In the genomic region with DNA sequence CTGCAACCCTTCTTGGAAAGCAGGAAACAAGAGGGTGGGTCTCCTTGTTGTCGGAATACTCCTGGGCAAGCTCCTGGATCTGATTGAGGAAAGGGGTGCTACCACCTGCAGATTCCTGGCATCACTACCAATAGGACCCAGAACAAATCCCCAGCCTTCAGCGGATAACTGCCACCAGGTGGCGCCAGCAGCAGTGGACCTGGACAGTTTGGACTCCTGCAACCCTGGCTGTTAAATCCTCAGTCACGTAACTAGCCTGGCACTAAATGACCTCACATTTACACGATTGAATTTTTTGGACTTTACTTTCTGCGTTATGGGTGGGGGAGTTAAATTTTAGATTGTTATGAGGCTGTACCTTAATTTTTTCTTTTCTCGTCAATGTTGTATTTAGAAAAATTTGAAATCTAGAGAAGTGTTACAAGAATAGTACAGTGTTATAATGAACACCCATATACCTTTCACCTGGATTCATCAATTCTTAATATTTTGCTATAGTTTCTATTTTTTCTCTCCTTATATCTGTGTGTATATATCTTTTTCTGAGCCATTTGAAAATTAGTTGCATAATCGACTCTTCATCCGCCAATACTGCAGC, we compare ENCODE assay signal across 1 cellular context.
A peak's percentile ranks its signal among the peaks of the same experiment; 100 is the strongest.
TF ChIP-seq lines count a peak whose summit lies in the region.

No MANE protein-coding gene starts in this region.

TF ChIP-seq in HepG2, 621 proteins besides CTCF, POLR2A, EP300 and RAD21 (continued from another document and continues in another):
- TF ChIP-seq, protein P1, sequence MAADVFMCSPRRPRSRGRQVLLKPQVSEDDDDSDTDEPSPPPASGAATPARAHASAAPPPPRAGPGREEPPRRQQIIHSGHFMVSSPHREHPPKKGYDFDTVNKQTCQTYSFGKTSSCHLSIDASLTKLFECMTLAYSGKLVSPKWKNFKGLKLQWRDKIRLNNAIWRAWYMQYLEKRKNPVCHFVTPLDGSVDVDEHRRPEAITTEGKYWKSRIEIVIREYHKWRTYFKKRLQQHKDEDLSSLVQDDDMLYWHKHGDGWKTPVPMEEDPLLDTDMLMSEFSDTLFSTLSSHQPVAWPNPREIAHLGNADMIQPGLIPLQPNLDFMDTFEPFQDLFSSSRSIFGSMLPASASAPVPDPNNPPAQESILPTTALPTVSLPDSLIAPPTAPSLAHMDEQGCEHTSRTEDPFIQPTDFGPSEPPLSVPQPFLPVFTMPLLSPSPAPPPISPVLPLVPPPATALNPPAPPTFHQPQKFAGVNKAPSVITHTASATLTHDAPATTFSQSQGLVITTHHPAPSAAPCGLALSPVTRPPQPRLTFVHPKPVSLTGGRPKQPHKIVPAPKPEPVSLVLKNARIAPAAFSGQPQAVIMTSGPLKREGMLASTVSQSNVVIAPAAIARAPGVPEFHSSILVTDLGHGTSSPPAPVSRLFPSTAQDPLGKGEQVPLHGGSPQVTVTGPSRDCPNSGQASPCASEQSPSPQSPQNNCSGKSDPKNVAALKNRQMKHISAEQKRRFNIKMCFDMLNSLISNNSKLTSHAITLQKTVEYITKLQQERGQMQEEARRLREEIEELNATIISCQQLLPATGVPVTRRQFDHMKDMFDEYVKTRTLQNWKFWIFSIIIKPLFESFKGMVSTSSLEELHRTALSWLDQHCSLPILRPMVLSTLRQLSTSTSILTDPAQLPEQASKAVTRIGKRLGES (CRISPR knock-in tag; IDR thresholded peaks at IDR 0.05; ENCODE audit: borderline replicate concordance), result no peak
- TF ChIP-seq ZNF546 (CRISPR knock-in tag; conservative IDR thresholded peaks at IDR 0.05) (no peak), ZNF225 (CRISPR knock-in tag; IDR thresholded peaks at IDR 0.05) (no peak), FOXO1 (CRISPR knock-in tag; IDR thresholded peaks at IDR 0.05) (no peak), POLR2AphosphoS5 (IDR thresholded peaks at IDR 0.05; ENCODE audit: low read depth, low read length) (no peak), TBX2 (CRISPR knock-in tag; IDR thresholded peaks at IDR 0.05; ENCODE audit: borderline replicate concordance) (no peak), SOX6 (IDR thresholded peaks at IDR 0.05) (no peak), SOX6 (CRISPR knock-in tag; IDR thresholded peaks at IDR 0.05) (0 out of 2 replicates have a peak, but pooled peaks have one; percentile 14), ZNF576 (CRISPR knock-in tag; IDR thresholded peaks at IDR 0.05) (no peak), SMC3 (IDR thresholded peaks at IDR 0.05; ENCODE audit: low read length) (peak; percentile 74), PRPF4 (IDR thresholded peaks at IDR 0.05; ENCODE audit: low read depth, low read length, poor library complexity, severe bottlenecking) (no peak), REXO4 (CRISPR knock-in tag; IDR thresholded peaks at IDR 0.05; ENCODE audit: borderline replicate concordance) (no peak), DPF2 (CRISPR knock-in tag; IDR thresholded peaks at IDR 0.05; ENCODE audit: borderline replicate concordance, low read depth) (no peak), RFXANK (CRISPR knock-in tag; IDR thresholded peaks at IDR 0.05) (no peak), BCL6 (CRISPR knock-in tag; IDR thresholded peaks at IDR 0.05) (no peak), ZNF207 (IDR thresholded peaks at IDR 0.05; ENCODE audit: borderline replicate concordance) (no peak), EED (CRISPR knock-in tag; IDR thresholded peaks at IDR 0.05) (no peak), MAFG (CRISPR knock-in tag; IDR thresholded peaks at IDR 0.05) (no peak), TBX3 (IDR thresholded peaks at IDR 0.05; ENCODE audit: borderline replicate concordance) (no peak), ZNF101 (CRISPR knock-in tag; IDR thresholded peaks at IDR 0.05; ENCODE audit: borderline replicate concordance, low read depth) (no peak), TRAFD1 (CRISPR knock-in tag; IDR thresholded peaks at IDR 0.05; ENCODE audit: borderline replicate concordance) (no peak), ZNF235 (CRISPR knock-in tag; IDR thresholded peaks at IDR 0.05; ENCODE audit: borderline replicate concordance) (no peak), IRF2 (CRISPR knock-in tag; IDR thresholded peaks at IDR 0.05) (no peak), ZNF280D (CRISPR knock-in tag; IDR thresholded peaks at IDR 0.05) (no peak), TCF7 (IDR thresholded peaks at IDR 0.05; ENCODE audit: low read depth) (no peak), KDM5A (IDR thresholded peaks at IDR 0.05; ENCODE audit: borderline replicate concordance, low read length) (no peak), ZNF788 (CRISPR knock-in tag; IDR thresholded peaks at IDR 0.05; ENCODE audit: borderline replicate concordance) (no peak), MLLT10 (CRISPR knock-in tag; IDR thresholded peaks at IDR 0.05) (no peak), ZNF281 (CRISPR knock-in tag; IDR thresholded peaks at IDR 0.05; ENCODE audit: borderline replicate concordance) (no peak), MYNN (CRISPR knock-in tag; IDR thresholded peaks at IDR 0.05; ENCODE audit: low read depth) (no peak), AKNA (CRISPR knock-in tag; IDR thresholded peaks at IDR 0.05; ENCODE audit: borderline replicate concordance) (no peak), ZNF543 (CRISPR knock-in tag; IDR thresholded peaks at IDR 0.05) (no peak), ZFP91 (CRISPR knock-in tag; IDR thresholded peaks at IDR 0.05; ENCODE audit: borderline replicate concordance) (no peak), PTBP1 (IDR thresholded peaks at IDR 0.05; ENCODE audit: low read depth, low read length, poor library complexity, severe bottlenecking) (no peak)
- TF ChIP-seq, protein P2, sequence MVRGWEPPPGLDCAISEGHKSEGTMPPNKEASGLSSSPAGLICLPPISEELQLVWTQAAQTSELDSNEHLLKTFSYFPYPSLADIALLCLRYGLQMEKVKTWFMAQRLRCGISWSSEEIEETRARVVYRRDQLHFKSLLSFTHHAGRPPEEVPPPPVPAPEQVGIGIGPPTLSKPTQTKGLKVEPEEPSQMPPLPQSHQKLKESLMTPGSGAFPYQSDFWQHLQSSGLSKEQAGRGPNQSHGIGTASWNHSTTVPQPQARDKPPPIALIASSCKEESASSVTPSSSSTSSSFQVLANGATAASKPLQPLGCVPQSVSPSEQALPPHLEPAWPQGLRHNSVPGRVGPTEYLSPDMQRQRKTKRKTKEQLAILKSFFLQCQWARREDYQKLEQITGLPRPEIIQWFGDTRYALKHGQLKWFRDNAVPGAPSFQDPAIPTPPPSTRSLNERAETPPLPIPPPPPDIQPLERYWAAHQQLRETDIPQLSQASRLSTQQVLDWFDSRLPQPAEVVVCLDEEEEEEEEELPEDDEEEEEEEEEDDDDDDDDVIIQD (CRISPR knock-in tag; IDR thresholded peaks at IDR 0.05; ENCODE audit: low read depth), result no peak
- TF ChIP-seq, protein P3, sequence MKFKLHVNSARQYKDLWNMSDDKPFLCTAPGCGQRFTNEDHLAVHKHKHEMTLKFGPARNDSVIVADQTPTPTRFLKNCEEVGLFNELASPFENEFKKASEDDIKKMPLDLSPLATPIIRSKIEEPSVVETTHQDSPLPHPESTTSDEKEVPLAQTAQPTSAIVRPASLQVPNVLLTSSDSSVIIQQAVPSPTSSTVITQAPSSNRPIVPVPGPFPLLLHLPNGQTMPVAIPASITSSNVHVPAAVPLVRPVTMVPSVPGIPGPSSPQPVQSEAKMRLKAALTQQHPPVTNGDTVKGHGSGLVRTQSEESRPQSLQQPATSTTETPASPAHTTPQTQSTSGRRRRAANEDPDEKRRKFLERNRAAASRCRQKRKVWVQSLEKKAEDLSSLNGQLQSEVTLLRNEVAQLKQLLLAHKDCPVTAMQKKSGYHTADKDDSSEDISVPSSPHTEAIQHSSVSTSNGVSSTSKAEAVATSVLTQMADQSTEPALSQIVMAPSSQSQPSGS (CRISPR knock-in tag; IDR thresholded peaks at IDR 0.05), result no peak
